ENCODE assay signal across 8 cellular contexts in the genomic region with DNA sequence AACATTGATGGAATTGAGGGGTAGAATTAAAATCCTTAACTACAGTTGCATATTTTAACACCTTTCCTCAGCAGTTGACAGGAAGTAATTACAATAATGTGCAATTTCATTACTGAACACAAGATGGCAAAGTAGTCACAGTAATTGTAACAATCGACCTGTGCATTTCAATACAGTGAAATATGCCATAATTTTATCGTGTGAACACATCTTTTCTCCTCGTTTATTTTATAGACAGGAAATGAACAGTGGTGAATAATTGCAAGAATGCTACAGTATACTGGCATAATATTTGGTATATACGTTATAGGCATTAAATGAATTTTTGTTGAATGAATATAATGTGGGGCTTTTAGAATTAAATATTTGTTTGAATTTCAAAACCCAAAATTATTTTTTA. TPM values are rescaled to one million over a fixed set of nuclear protein-coding genes. Genes with fewer than 3 reads are reported as not detected.
DNase-seq lines count a peak whose midpoint lies in the region; TF ChIP-seq lines count a peak whose summit lies in the region.

No MANE protein-coding gene starts in this region.

- peaks cover 47% of the 10 kb centered on the region for H3K79me2 ChIP-seq in Loucy (ENCODE audit: insufficient read depth, low read length)

- WGBS in esophagus muscularis mucosa: 4% methylated on average over 4 of the region's 4 CpGs

- peak overlapping the region; percentile 55 for H3K4me2 ChIP-seq in Loucy (ENCODE audit: low read depth, low read length, poor library complexity, severe bottlenecking)

- H3K4me1 Mint-ChIP-seq in osteocyte (ENCODE audit: unreplicated experiment): peaks cover 19% of the 10 kb centered on the region

- H3K36me3 Mint-ChIP-seq in osteocyte (ENCODE audit: unreplicated experiment): no peaks in the 10 kb centered on the region

- DNase-seq in A673 (ENCODE audit: low spot score) (peak; percentile 80), HFF-Myc (ENCODE audit: extremely low read depth, low read depth) (peak; percentile 43), SHP77 (lab: John Stamatoyannopoulos, UW) (peak; percentile 39 to 61), esophagus muscularis mucosa (ENCODE audit: extremely low spot score) (no peak), osteocyte (ENCODE audit: extremely low spot score, unreplicated experiment) (no peak), iPS-NIHi7 (ENCODE audit: extremely low spot score) (no peak)

- H3K27ac Mint-ChIP-seq in osteocyte (ENCODE audit: unreplicated experiment): no peak overlapping the region

- no peaks in the 10 kb centered on the region for H3K9me3 ChIP-seq in A673 (ENCODE audit: low read depth, low read length, poor library complexity, severe bottlenecking)
- no peaks in the 10 kb centered on the region; the same call in 1 of the 2 replicates for H3K9me3 ChIP-seq in Loucy (ENCODE audit: insufficient read depth, low read depth, low read length)
- H3K9me3 ChIP-seq in esophagus muscularis mucosa: no peaks in the 10 kb centered on the region

- H3K4me3 Mint-ChIP-seq in osteocyte (ENCODE audit: unreplicated experiment): no peak overlapping the region

- H3K9me3 Mint-ChIP-seq in osteocyte (ENCODE audit: unreplicated experiment): no peaks in the 10 kb centered on the region

- no peaks in the 10 kb centered on the region for H3K9me2 ChIP-seq in Loucy (replicated peaks; ENCODE audit: low read depth, low read length)

- H3K9ac ChIP-seq in Loucy (ENCODE audit: low read depth, low read length, poor library complexity, severe bottlenecking): no peak overlapping the region

- no peak overlapping the region for H2AFZ ChIP-seq in Loucy (ENCODE audit: low read length)

- TF ChIP-seq CTCF in A673 (conservative IDR thresholded peaks at IDR 0.05; ENCODE audit: low read depth, low read length) (peak; percentile 79), GM12872 (IDR thresholded peaks at IDR 0.05; ENCODE audit: insufficient read depth, low read depth, low read length) (peak; percentile 50), HFF-Myc (IDR thresholded peaks at IDR 0.05; ENCODE audit: low read depth, low read length, missing control alignments) (peak; percentile 46), Loucy (conservative IDR thresholded peaks at IDR 0.05; ENCODE audit: low read length) (peak; percentile 84), esophagus muscularis mucosa (IDR thresholded peaks at IDR 0.05) (peak; percentile 48 to 61 (median 50)), osteocyte (IDR thresholded peaks at IDR 0.05) (peak; percentile 81)

- H3K27me3 Mint-ChIP-seq in osteocyte (ENCODE audit: unreplicated experiment): no peaks in the 10 kb centered on the region

- H3K27me3 ChIP-seq in A673 (replicated peaks; ENCODE audit: insufficient read depth, low read depth, low read length, poor library complexity) (no peaks in the 10 kb centered on the region), Loucy (ENCODE audit: insufficient read depth, low read length, poor library complexity, severe bottlenecking) (no peaks in the 10 kb centered on the region), esophagus muscularis mucosa (no peaks in the 10 kb centered on the region)

- H3K4me3 ChIP-seq in A673 (ENCODE audit: low read depth, low read length, poor library complexity, severe bottlenecking): no peak overlapping the region
- H3K4me3 ChIP-seq in HFF-Myc (replicated peaks; ENCODE audit: low read depth, low read length): no peak overlapping the region
- peak overlapping the region; percentile 27 for H3K4me3 ChIP-seq in Loucy (ENCODE audit: low read length, poor library complexity, severe bottlenecking)
- no peak overlapping the region for H3K4me3 ChIP-seq in esophagus muscularis mucosa

- no peak for TF ChIP-seq EP300 in esophagus muscularis mucosa (IDR thresholded peaks at IDR 0.05)

- H3K27ac ChIP-seq in A673 (ENCODE audit: low read depth, low read length, poor library complexity, severe bottlenecking) (no peak overlapping the region), esophagus muscularis mucosa (replicated peaks in 1 of 4) (no peak overlapping the region)

- CTCF ChIA-PET in A673 (lab: Charles Lee): no interaction called here

- TF ChIP-seq POLR2A in esophagus muscularis mucosa (IDR thresholded peaks at IDR 0.05; ENCODE audit: low read depth): no peak

- H3K36me3 ChIP-seq in A673 (ENCODE audit: insufficient read depth, low read length, poor library complexity, severe bottlenecking) (no peaks in the 10 kb centered on the region), Loucy (ENCODE audit: insufficient read depth, low read length) (no peaks in the 10 kb centered on the region), esophagus muscularis mucosa (no peaks in the 10 kb centered on the region)

- peaks cover 8% of the 10 kb centered on the region for H4K20me1 ChIP-seq in Loucy (ENCODE audit: insufficient read depth, low read length, poor library complexity, severe bottlenecking)

- intact Hi-C loops in A673 (cut with micrococcal nuclease; ENCODE audit: unreplicated experiment): loop anchor here (2.0 to 10.0 kb wide), 4 partner anchors 342 to 1440 kb away; partner anchors contain the start of gene CEP162
- intact Hi-C loops in esophagus muscularis mucosa (cut with DNase I): loop anchor here (5.0 kb wide), 1 partner anchor 338 kb away; no protein-coding TSS in a partner anchor

- no peaks in the 10 kb centered on the region for H3F3A ChIP-seq in Loucy (ENCODE audit: low read depth)

- BruUV-seq in A673 (replicated peaks; lab: Mats Ljungman, UMichigan): no TSS peak

- peaks cover 18% of the 10 kb centered on the region for H3K4me1 ChIP-seq in A673 (ENCODE audit: insufficient read depth, low read length, poor library complexity, severe bottlenecking)
- H3K4me1 ChIP-seq in Loucy (ENCODE audit: insufficient read depth, low read length, poor library complexity, severe bottlenecking): peaks cover 9% of the 10 kb centered on the region
- H3K4me1 ChIP-seq in esophagus muscularis mucosa: peaks cover 0 to 3% (median 0%) of the 10 kb centered on the region in 4 donors

- POLR2A ChIA-PET in A673 (lab: Charles Lee; ENCODE audit: low non-redundant PET): no interaction called here

RNA-seq across cellular contexts. Expression of gene CYB5R4, which starts 25.0 kb away (rescaled TPM):
- total RNA-seq in A673 (2021): 23.8 and 26.2 TPM in 2 replicates
- 10 to 100 TPM in 3 of 4 donors, 1 to 10 TPM in 1; 9.7 to 15.4 (median 10.5) TPM for total RNA-seq in esophagus muscularis mucosa
- total RNA-seq in osteocyte: 10.9 and 11.4 TPM in 2 replicates

RNA-seq across cellular contexts. Expression of gene RIPPLY2, which starts 31.4 kb away (rescaled TPM):
- total RNA-seq in A673 (2021): 3.0 and 4.0 TPM in 2 replicates
- total RNA-seq in esophagus muscularis mucosa: not detected
- not detected in 2 replicates for total RNA-seq in osteocyte

Comparison
In these comparisons a context has a peak if more than half of its experiments do, and no peak if none do; other contexts are left out.
1. DNase-seq: peak in A673 (single experiment), HFF-Myc (single experiment) and SHP77 (2 of 2); none in esophagus muscularis mucosa (single experiment), osteocyte (single experiment) and iPS-NIHi7 (single experiment).
2. Peak in every context shown above with its lines, with median percentiles within 50 percentile points of each other: CTCF ChIP-seq.